Comparison of ENCODE assay signal across 8 cellular contexts in genomic region chr5:129767927-129768380, GRCh38. TPM values are rescaled to one million over a fixed set of nuclear protein-coding genes. Genes with fewer than 3 reads are reported as not detected.
DNase-seq lines count a peak whose midpoint lies in the region; ATAC-seq and TF ChIP-seq lines count a peak whose summit lies in the region.

No MANE protein-coding gene starts in this region.

- no peak overlapping the region for H3K4me3 Mint-ChIP-seq in CD4-positive, alpha-beta memory T cell

- intact Hi-C loops in CD4-positive, alpha-beta memory T cell (cut with micrococcal nuclease) = loop anchor here (1.0 kb wide), 2 partner anchors 104 to 863 kb away; no protein-coding TSS in a partner anchor

- POLR2A ChIA-PET in CD4-positive, alpha-beta memory T cell (lab: Charles Lee; ENCODE audit: partially characterized antibody) = no interaction called here

- CTCF ChIA-PET in CD4-positive, alpha-beta memory T cell (lab: Charles Lee; ENCODE audit: partially characterized antibody) = interaction anchor here (0.8 to 4.1 kb wide), 12 partner anchors 9 to 1638 kb away, joined by 3 to 28 read pairs (median 4); no protein-coding TSS in a partner anchor

- no peaks in the 10 kb centered on the region for H3K9me3 ChIP-seq in CD4-positive, alpha-beta memory T cell (ENCODE audit: control insufficient read depth in 1 of 2, low read length in 2 of 2)

- H3K27me3 Mint-ChIP-seq in CD4-positive, alpha-beta memory T cell = peaks cover 0 to 2% of the 10 kb centered on the region in 2 donors

- H3K4me1 Mint-ChIP-seq in CD4-positive, alpha-beta memory T cell = peaks cover 0 to 2% (median 0%) of the 10 kb centered on the region in 4 donors

- peaks cover 0 to 2% (median 0%) of the 10 kb centered on the region in 8 donors for H3K9me3 Mint-ChIP-seq in CD4-positive, alpha-beta memory T cell

- H3K36me3 ChIP-seq in CD4-positive, alpha-beta memory T cell (ENCODE audit: insufficient read depth, low read length) = no peaks in the 10 kb centered on the region

- H3K27me3 ChIP-seq in CD4-positive, alpha-beta memory T cell (ENCODE audit: insufficient read depth, low read length) = no peaks in the 10 kb centered on the region

- H3K36me3 Mint-ChIP-seq in CD4-positive, alpha-beta memory T cell = no peaks in the 10 kb centered on the region

- no peak overlapping the region for H3K27ac ChIP-seq in CD4-positive, alpha-beta memory T cell (ENCODE audit: low read depth, low read length)
- H3K27ac ChIP-seq in VCaP = no peak overlapping the region

- no peak overlapping the region for H3K4me3 ChIP-seq in CD4-positive, alpha-beta memory T cell (ENCODE audit: low read length in 2 of 2)

- H3K27ac Mint-ChIP-seq in CD4-positive, alpha-beta memory T cell = no peak overlapping the region

- peak; percentile 50 to 64 (median 57) for DNase-seq in CD4-positive, alpha-beta memory T cell
- DNase-seq in NCI-H2227 treated with DMSO at 0.1 percent for 48 hours (lab: John Stamatoyannopoulos, UW) = peak; percentile 35
- peak; percentile 47 for DNase-seq in cerebellum (ENCODE audit: low spot score)
- DNase-seq in left kidney (ENCODE audit: low read depth, low spot score) = peak; percentile 94
- peak; percentile 39 to 54 (median 44) for DNase-seq in stimulated activated CD4-positive, alpha-beta T cell treated with anti-CD3 and anti-CD28 coated beads, TNF-alpha, amount 100 ng/mL, for 24 hours (ENCODE audit: low read depth in 3 of 3)

- peaks cover 4% of the 10 kb centered on the region for H3K4me1 ChIP-seq in CD4-positive, alpha-beta memory T cell (ENCODE audit: insufficient read depth, low read length)

- ATAC-seq in GM19324 (IDR thresholded peaks at IDR 0.05; ENCODE audit: low FRiP score, unreplicated experiment) = peak; percentile 73
- ATAC-seq in HG03280 (IDR thresholded peaks at IDR 0.05; ENCODE audit: unreplicated experiment) = peak; percentile 86

- TF ChIP-seq CTCF in VCaP (conservative IDR thresholded peaks at IDR 0.05) = peak; percentile 98

RNA-seq across cellular contexts. Expression of gene MINAR2, which starts 20.1 kb away (rescaled TPM):
- total RNA-seq in CD4-positive, alpha-beta memory T cell = not detected
- not detected for polyA plus RNA-seq in CD4-positive, alpha-beta memory T cell
- total RNA-seq in cerebellum = 0.09 TPM

Comparison
In these comparisons a context has a peak if more than half of its experiments do, and no peak if none do; other contexts are left out.
1. DNase-seq: peak in every context shown above with its lines; median percentile 94 in left kidney; 57 in CD4-positive, alpha-beta memory T cell; 47 in cerebellum; 44 in stimulated activated CD4-positive, alpha-beta T cell treated with anti-CD3 and anti-CD28 coated beads, TNF-alpha, amount 100 ng/mL, for 24 hours; 35 in NCI-H2227 treated with DMSO at 0.1 percent for 48 hours.